8 cellular contexts compared by ENCODE assay signal in the genomic region with DNA sequence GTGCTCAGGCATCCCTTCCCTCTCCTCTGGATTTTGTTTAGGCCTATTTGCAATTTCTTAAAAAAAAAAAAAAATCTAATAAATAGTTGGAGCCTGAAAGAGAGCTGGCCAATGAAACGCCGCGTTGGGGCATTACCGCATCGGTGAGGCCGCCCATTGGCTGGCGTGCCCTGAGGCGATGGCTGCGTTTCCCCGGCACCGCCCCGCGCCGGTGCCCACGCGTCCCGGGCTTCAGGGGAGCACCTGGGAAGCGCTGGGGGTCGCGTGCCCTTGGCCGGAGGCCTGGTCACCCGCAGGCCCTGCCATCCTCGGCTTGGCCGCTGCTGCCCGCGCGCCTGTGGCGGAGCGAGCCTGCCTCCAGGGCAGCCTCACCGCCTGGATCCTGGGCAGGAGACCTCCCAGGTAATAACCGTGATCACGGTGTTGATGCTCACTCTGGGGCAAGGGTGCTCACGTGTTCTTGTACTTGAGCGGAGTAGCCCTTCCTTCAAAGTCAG.
DNase-seq lines count a peak whose midpoint lies in the region; ATAC-seq, FAIRE-seq and TF ChIP-seq lines count a peak whose summit lies in the region.

No MANE protein-coding gene starts in this region.

- 12% methylated on average over 26 of the region's 34 CpGs for WGBS in K562 (ENCODE audit: insufficient coverage, low coverage, missing lambda C conversion rate)

- H3K27ac Mint-ChIP-seq in CD8-positive, alpha-beta memory T cell = peak overlapping the region in 3 of 8 donors; percentile 61 to 90 (median 87)
- peak overlapping the region in 2 of 6 donors; percentile 75 to 78 for H3K27ac Mint-ChIP-seq in immature natural killer cell

- POLR2A ChIA-PET in CD8-positive, alpha-beta memory T cell (lab: Charles Lee) = interaction anchor here (0.6 kb wide), 2 partner anchors 41 to 1258 kb away, joined by 3 to 6 read pairs; no protein-coding TSS in a partner anchor
- POLR2A ChIA-PET in K562 (lab: Yijun Ruan, JAX) = interaction anchor here (0.6 to 0.7 kb wide), 2 partner anchors 11 to 14 kb away, joined by 3 to 6 read pairs; no protein-coding TSS in a partner anchor

- peaks cover 0 to 2% (median 0%) of the 10 kb centered on the region in 5 donors for H3K9me3 Mint-ChIP-seq in CD8-positive, alpha-beta memory T cell
- peaks cover 0 to 4% (median 0%) of the 10 kb centered on the region in 6 donors for H3K9me3 Mint-ChIP-seq in immature natural killer cell

- in situ Hi-C loops in K562 (cut with MboI) = no loop called here

- H3K27me3 ChIP-seq in CD8-positive, alpha-beta memory T cell (ENCODE audit: insufficient read depth, low read length, poor library complexity, severe bottlenecking) = no peaks in the 10 kb centered on the region
- H3K27me3 ChIP-seq in K562 (ENCODE audit: control insufficient read depth in 2 of 2, insufficient read depth in 2 of 2, low read length in 2 of 2) = peaks cover 25 to 61% of the 10 kb centered on the region in 2 experiments; a peak in 4 of 5 replicates

- no peaks in the 10 kb centered on the region for H3K36me3 Mint-ChIP-seq in CD8-positive, alpha-beta memory T cell
- H3K36me3 Mint-ChIP-seq in immature natural killer cell = peaks cover 0 to 4% (median 0%) of the 10 kb centered on the region in 3 donors

- no peak for TF ChIP-seq EP300 in K562 (IDR thresholded peaks at IDR 0.05; ENCODE audit: low read length)

- H3K4me2 ChIP-seq in K562 (ENCODE audit: insufficient read depth, low read length) = peak overlapping the region; percentile 32

- no peak for TF ChIP-seq RAD21 in K562 (CRISPR knock-in tag; conservative IDR thresholded peaks at IDR 0.05 in 1 of 2, IDR thresholded peaks at IDR 0.05 in 1 of 2)

- H3K4me3 Mint-ChIP-seq in CD8-positive, alpha-beta memory T cell = peak overlapping the region; percentile 75 to 91 (median 80)
- peak overlapping the region; percentile 81 to 91 (median 84) for H3K4me3 Mint-ChIP-seq in immature natural killer cell

- H2AFZ ChIP-seq in K562 (ENCODE audit: low read depth, low read length) = peak overlapping the region; percentile 33; the same call in 1 of the 2 replicates

- peak overlapping the region; percentile 75 for H3K4me3 ChIP-seq in CD8-positive, alpha-beta memory T cell (ENCODE audit: low read length)
- H3K4me3 ChIP-seq in K562 = 0 out of 2 replicates have a peak overlapping the region, but pooled peaks have one; percentile 7

- H3K9me1 ChIP-seq in K562 (ENCODE audit: control insufficient read depth, insufficient read depth, low read length) = no peaks in the 10 kb centered on the region

- 0 out of 4 replicates have a peak overlapping the region, but pooled peaks of 1 of the 2 experiments have one; percentile 72 for H3K9ac ChIP-seq in K562 (ENCODE audit: insufficient read depth in 1 of 2, low read depth in 2 of 2, low read length in 2 of 2)

- H3K9me3 ChIP-seq in CD8-positive, alpha-beta memory T cell (ENCODE audit: low read length) = no peaks in the 10 kb centered on the region
- H3K9me3 ChIP-seq in K562 (replicated peaks; ENCODE audit: control insufficient read depth, insufficient read depth, low read depth, low read length) = no peaks in the 10 kb centered on the region

- peak; percentile 29 to 79 (median 70) for DNase-seq in CD8-positive, alpha-beta memory T cell
- DNase-seq in T-helper 2 cell (peak; percentile 39 to 82 (median 58)), K562 (ENCODE audit: extremely low read depth in 1 of 4, low spot score in 3 of 4) (peak in 3 of 4 experiments; percentile 46 to 62 (median 58)), immature natural killer cell (peak; percentile 51 to 57 (median 57)), NCI-H2107 treated with DMSO at 0.1 percent for 48 hours (lab: John Stamatoyannopoulos, UW; ENCODE audit: unreplicated experiment) (no peak), SW 1271 (lab: John Stamatoyannopoulos, UW) (no peak)
- peak; percentile 69 for DNase-seq in stimulated activated CD4-positive, alpha-beta T cell treated with anti-CD3 and anti-CD28 coated beads, Interleukin-12 subunit alpha, Interleukin-12 subunit beta, amount 100 ng/mL, for 4 hours

- peaks cover 12% of the 10 kb centered on the region for H3K4me1 ChIP-seq in CD8-positive, alpha-beta memory T cell (ENCODE audit: insufficient read depth, low read length)
- peaks cover 0 to 5% of the 10 kb centered on the region in 2 experiments; a peak in 1 of 5 replicates for H3K4me1 ChIP-seq in K562 (replicated peaks in 1 of 2; ENCODE audit: control insufficient read depth in 2 of 2, insufficient read depth in 2 of 2, low read length in 2 of 2)

- TF ChIP-seq CTCF in K562 (IDR thresholded peaks at IDR 0.05 in 2 of 3, conservative IDR thresholded peaks at IDR 0.05 in 1 of 3; ENCODE audit: insufficient read depth in 2 of 3, low read depth in 1 of 3, low read length in 3 of 3) = no peak

- ATAC-seq in HG02759 (IDR thresholded peaks at IDR 0.05; ENCODE audit: unreplicated experiment) (peak; percentile 66), K562 (peak; percentile 79)

- peaks cover 4 to 10% of the 10 kb centered on the region in 2 donors for H3K27me3 Mint-ChIP-seq in CD8-positive, alpha-beta memory T cell
- peaks cover 7 to 10% (median 9%) of the 10 kb centered on the region in 3 donors for H3K27me3 Mint-ChIP-seq in immature natural killer cell (ENCODE audit: low read depth in 3 of 3)

- H3K79me2 ChIP-seq in K562 (ENCODE audit: control insufficient read depth, insufficient read depth, low read length) = no peaks in the 10 kb centered on the region

- peaks cover 7 to 15% (median 14%) of the 10 kb centered on the region in 3 donors for H3K4me1 Mint-ChIP-seq in CD8-positive, alpha-beta memory T cell
- H3K4me1 Mint-ChIP-seq in immature natural killer cell = peaks cover 10 to 12% of the 10 kb centered on the region in 2 donors

- H3K36me3 ChIP-seq in CD8-positive, alpha-beta memory T cell (ENCODE audit: insufficient read depth, low read length) = no peaks in the 10 kb centered on the region
- no peaks in the 10 kb centered on the region for H3K36me3 ChIP-seq in K562 (ENCODE audit: control insufficient read depth, insufficient read depth, low read length)

- H4K20me1 ChIP-seq in K562 (replicated peaks; ENCODE audit: control insufficient read depth, insufficient read depth, low read length) = no peaks in the 10 kb centered on the region

- no peak for TF ChIP-seq POLR2A in K562 (conservative IDR thresholded peaks at IDR 0.05)

- FAIRE-seq in K562 (lab: Jason Lieb, UNC) = no peak

- no TSS peak for BruUV-seq in K562 (replicated peaks; lab: Mats Ljungman, UMichigan)

- peak overlapping the region; percentile 27 for H3K27ac ChIP-seq in CD8-positive, alpha-beta memory T cell (ENCODE audit: low read depth, low read length)
- H3K27ac ChIP-seq in K562 (ENCODE audit: extremely low read depth, low read depth, low read length) = no peak overlapping the region

- intact Hi-C loops in K562 (cut with micrococcal nuclease) = no loop called here

- CTCF ChIA-PET in CD8-positive, alpha-beta memory T cell (lab: Charles Lee) = interaction anchor here (1.9 kb wide), 1 partner anchor 19 kb away, joined by 6 read pairs; no protein-coding TSS in a partner anchor
- CTCF ChIA-PET in K562 (lab: Yijun Ruan, JAX; ENCODE audit: low intra/inter-chr PET ratio) = no interaction called here

TF ChIP-seq in K562, 482 proteins besides CTCF, POLR2A, EP300 and RAD21 (continues in another document):
- TF ChIP-seq ZNF717 (CRISPR knock-in tag; IDR thresholded peaks at IDR 0.05) (no peak), ZNF668 (CRISPR knock-in tag; IDR thresholded peaks at IDR 0.05) (no peak), SRSF7 (optimal IDR thresholded peaks at IDR 0.05; ENCODE audit: low read depth, low read length) (no peak), ZFPM2 (CRISPR knock-in tag; IDR thresholded peaks at IDR 0.05) (no peak), TOE1 (IDR thresholded peaks at IDR 0.05; ENCODE audit: borderline replicate concordance) (no peak), TOE1 (CRISPR knock-in tag; IDR thresholded peaks at IDR 0.05; ENCODE audit: borderline replicate concordance, low read depth) (no peak), KAT2B (IDR thresholded peaks at IDR 0.05; ENCODE audit: low read depth, low read length) (no peak), SMAD2 (IDR thresholded peaks at IDR 0.05; ENCODE audit: low read depth, low read length) (no peak), PHF21A (IDR thresholded peaks at IDR 0.05; ENCODE audit: borderline replicate concordance, low read depth) (no peak), CBX3 (IDR thresholded peaks at IDR 0.05; ENCODE audit: borderline replicate concordance in 1 of 2, low read length in 2 of 2) (no peak), TCFL5 (CRISPR knock-in tag; conservative IDR thresholded peaks at IDR 0.05) (no peak), TEAD2 (tag; IDR thresholded peaks at IDR 0.05) (no peak), ZNF24 (IDR thresholded peaks at IDR 0.05) (no peak), ZNF586 (CRISPR knock-in tag; conservative IDR thresholded peaks at IDR 0.05) (no peak)
- TF ChIP-seq, protein P1, sequence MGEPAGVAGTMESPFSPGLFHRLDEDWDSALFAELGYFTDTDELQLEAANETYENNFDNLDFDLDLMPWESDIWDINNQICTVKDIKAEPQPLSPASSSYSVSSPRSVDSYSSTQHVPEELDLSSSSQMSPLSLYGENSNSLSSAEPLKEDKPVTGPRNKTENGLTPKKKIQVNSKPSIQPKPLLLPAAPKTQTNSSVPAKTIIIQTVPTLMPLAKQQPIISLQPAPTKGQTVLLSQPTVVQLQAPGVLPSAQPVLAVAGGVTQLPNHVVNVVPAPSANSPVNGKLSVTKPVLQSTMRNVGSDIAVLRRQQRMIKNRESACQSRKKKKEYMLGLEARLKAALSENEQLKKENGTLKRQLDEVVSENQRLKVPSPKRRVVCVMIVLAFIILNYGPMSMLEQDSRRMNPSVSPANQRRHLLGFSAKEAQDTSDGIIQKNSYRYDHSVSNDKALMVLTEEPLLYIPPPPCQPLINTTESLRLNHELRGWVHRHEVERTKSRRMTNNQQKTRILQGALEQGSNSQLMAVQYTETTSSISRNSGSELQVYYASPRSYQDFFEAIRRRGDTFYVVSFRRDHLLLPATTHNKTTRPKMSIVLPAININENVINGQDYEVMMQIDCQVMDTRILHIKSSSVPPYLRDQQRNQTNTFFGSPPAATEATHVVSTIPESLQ (CRISPR knock-in tag; IDR thresholded peaks at IDR 0.05) = no peak

Comparison
In these comparisons a context has a peak if more than half of its experiments do, and no peak if none do; other contexts are left out.
1. DNase-seq: peak in CD8-positive, alpha-beta memory T cell (5 of 5), T-helper 2 cell (5 of 5), K562 (3 of 4), immature natural killer cell (3 of 3) and stimulated activated CD4-positive, alpha-beta T cell treated with anti-CD3 and anti-CD28 coated beads, Interleukin-12 subunit alpha, Interleukin-12 subunit beta, amount 100 ng/mL, for 4 hours (single experiment); none in NCI-H2107 treated with DMSO at 0.1 percent for 48 hours (single experiment) and SW 1271 (0 of 2).